In genomic region chr18:25181581-25181980, GRCh38 we compare ENCODE assay signal across 28 cellular contexts.
"Had no signal": no experiment of that assay in that cellular context is flagged by ENCODE, and none has a peak within 500 bp of the region (broad histone marks: within the 10 kb centered on the region; RNA-seq: fewer than 3 reads in every experiment).

No MANE protein-coding gene starts in this region.

- H3K27ac Mint-ChIP-seq: activated CD4-positive, alpha-beta memory T cell treated with anti-CD3 and anti-CD28 coated beads, Interleukin-2, amount 10 ng/mL, durations not matched to agents 7 days and 5 days; activated CD8-positive, alpha-beta memory T cell treated with anti-CD3 and anti-CD28 coated beads, Interleukin-2, amount 10 ng/mL, durations not matched to agents 7 days and 5 days; activated naive CD8-positive, alpha-beta T cell treated with anti-CD3 and anti-CD28 coated beads for 36 hours; activated T-helper 17 cell treated with anti-CD3 and anti-CD28 coated beads, Interleukin-2, amount 50 U/mL, for 72 hours; T-helper 1 cell treated with Interleukin-12 subunit alpha and Interleukin-12 subunit beta and Interleukin-4 antibody, amounts not matched to agents 30 μg/mL and 1 μg/mL, for 36 hours had no signal

- H3K4me1 Mint-ChIP-seq: activated CD4-positive, alpha-beta memory T cell treated with anti-CD3 and anti-CD28 coated beads, Interleukin-2, amount 10 ng/mL, durations not matched to agents 7 days and 5 days; activated CD8-positive, alpha-beta memory T cell treated with anti-CD3 and anti-CD28 coated beads, Interleukin-2, amount 10 ng/mL, durations not matched to agents 7 days and 5 days; activated naive CD8-positive, alpha-beta T cell treated with anti-CD3 and anti-CD28 coated beads for 36 hours; activated T-helper 17 cell treated with anti-CD3 and anti-CD28 coated beads, Interleukin-2, amount 50 U/mL, for 72 hours had no signal

- H3K36me3 Mint-ChIP-seq: activated CD8-positive, alpha-beta memory T cell treated with anti-CD3 and anti-CD28 coated beads, Interleukin-2, amount 10 ng/mL, durations not matched to agents 7 days and 5 days; activated naive CD8-positive, alpha-beta T cell treated with anti-CD3 and anti-CD28 coated beads for 36 hours had no signal

- ATAC-seq: activated CD8-positive, alpha-beta memory T cell treated with anti-CD3 and anti-CD28 coated beads, Interleukin-2, amount 10 ng/mL, durations not matched to agents 7 days and 5 days; activated T-helper 17 cell treated with anti-CD3 and anti-CD28 coated beads, Interleukin-2, amount 50 U/mL, for 72 hours; Panc1 had no signal

- H3K4me3 Mint-ChIP-seq: activated CD4-positive, alpha-beta memory T cell treated with anti-CD3 and anti-CD28 coated beads, Interleukin-2, amount 10 ng/mL, durations not matched to agents 7 days and 5 days; activated CD8-positive, alpha-beta memory T cell treated with anti-CD3 and anti-CD28 coated beads, Interleukin-2, amount 10 ng/mL, durations not matched to agents 7 days and 5 days; activated naive CD8-positive, alpha-beta T cell treated with anti-CD3 and anti-CD28 coated beads for 36 hours; activated T-helper 17 cell treated with anti-CD3 and anti-CD28 coated beads, Interleukin-2, amount 50 U/mL, for 72 hours; T-helper 1 cell treated with Interleukin-12 subunit alpha and Interleukin-12 subunit beta and Interleukin-4 antibody, amounts not matched to agents 30 μg/mL and 1 μg/mL, for 36 hours had no signal

- H3K27me3 ChIP-seq: SJSA1 had no signal

- H3K9me3 ChIP-seq: SJSA1, SK-N-SH had no signal

- H3K4me1 ChIP-seq: SJSA1 had no signal

- H3K27ac ChIP-seq: KMS-11, SJSA1, WERI-Rb-1 had no signal

- H3K4me2 ChIP-seq: KMS-11, SK-N-SH had no signal

- H3K4me3 ChIP-seq: SJSA1 had no signal

- H3K9me3 Mint-ChIP-seq: activated CD4-positive, alpha-beta memory T cell treated with anti-CD3 and anti-CD28 coated beads, Interleukin-2, amount 10 ng/mL, durations not matched to agents 7 days and 5 days; activated naive CD8-positive, alpha-beta T cell treated with anti-CD3 and anti-CD28 coated beads for 36 hours; activated T-helper 17 cell treated with anti-CD3 and anti-CD28 coated beads, Interleukin-2, amount 50 U/mL, for 72 hours; T-helper 1 cell treated with Interleukin-12 subunit alpha and Interleukin-12 subunit beta and Interleukin-4 antibody, amounts not matched to agents 30 μg/mL and 1 μg/mL, for 36 hours had no signal

- DNase-seq: activated CD4-positive, alpha-beta memory T cell treated with anti-CD3 and anti-CD28 coated beads, Interleukin-2, amount 10 ng/mL, durations not matched to agents 7 days and 5 days; activated CD4-positive, alpha-beta T cell treated with anti-CD3 and anti-CD28 coated beads for 1 hour; activated CD4-positive, alpha-beta T cell treated with anti-CD3 and anti-CD28 coated beads for 48 hours; activated CD4-positive, CD25-positive, alpha-beta regulatory T cell; activated CD8-positive, alpha-beta memory T cell treated with anti-CD3 and anti-CD28 coated beads for 24 hours; activated CD8-positive, alpha-beta memory T cell treated with anti-CD3 and anti-CD28 coated beads, Interleukin-2, amount 10 ng/mL, durations not matched to agents 7 days and 5 days; activated CD8-positive, alpha-beta memory T cell treated with anti-CD3 and anti-CD28 coated beads, Interleukin-2, amount 50 U/mL, for 48 hours; activated effector memory CD4-positive, alpha-beta T cell treated with anti-CD3 and anti-CD28 coated beads, Interleukin-2, amount 50 U/mL, for 16 hours; activated naive CD4-positive, alpha-beta T cell; activated naive CD4-positive, alpha-beta T cell treated with anti-CD3 and anti-CD28 coated beads, Interleukin-2, amount 50 U/mL, for 16 hours; activated naive CD8-positive, alpha-beta T cell treated with anti-CD3 and anti-CD28 coated beads for 36 hours; activated T-cell treated with anti-CD3 and anti-CD28 coated beads, Interleukin-2, amount 50 U/mL, for 48 hours; amniotic stem cell; aorta; NCI-H1048; NCI-H1105 treated with DMSO at 0.1 percent for 48 hours; NCI-H146; NCI-H187 treated with DMSO at 0.1 percent for 48 hours; NCI-H345; NCI-H524 treated with DMSO at 0.1 percent for 48 hours; SHP77 treated with DMSO at 0.1 percent for 48 hours; SK-N-SH had no signal

- H3K36me3 ChIP-seq: SJSA1, WERI-Rb-1 had no signal

- H3K9ac ChIP-seq: KMS-11, SK-N-SH had no signal

- H3K27me3 Mint-ChIP-seq: activated CD4-positive, alpha-beta memory T cell treated with anti-CD3 and anti-CD28 coated beads, Interleukin-2, amount 10 ng/mL, durations not matched to agents 7 days and 5 days; activated CD8-positive, alpha-beta memory T cell treated with anti-CD3 and anti-CD28 coated beads, Interleukin-2, amount 10 ng/mL, durations not matched to agents 7 days and 5 days; activated T-helper 17 cell treated with anti-CD3 and anti-CD28 coated beads, Interleukin-2, amount 50 U/mL, for 72 hours had no signal
